Comparison of ENCODE assay signal across 1 cellular context in the genomic region with DNA sequence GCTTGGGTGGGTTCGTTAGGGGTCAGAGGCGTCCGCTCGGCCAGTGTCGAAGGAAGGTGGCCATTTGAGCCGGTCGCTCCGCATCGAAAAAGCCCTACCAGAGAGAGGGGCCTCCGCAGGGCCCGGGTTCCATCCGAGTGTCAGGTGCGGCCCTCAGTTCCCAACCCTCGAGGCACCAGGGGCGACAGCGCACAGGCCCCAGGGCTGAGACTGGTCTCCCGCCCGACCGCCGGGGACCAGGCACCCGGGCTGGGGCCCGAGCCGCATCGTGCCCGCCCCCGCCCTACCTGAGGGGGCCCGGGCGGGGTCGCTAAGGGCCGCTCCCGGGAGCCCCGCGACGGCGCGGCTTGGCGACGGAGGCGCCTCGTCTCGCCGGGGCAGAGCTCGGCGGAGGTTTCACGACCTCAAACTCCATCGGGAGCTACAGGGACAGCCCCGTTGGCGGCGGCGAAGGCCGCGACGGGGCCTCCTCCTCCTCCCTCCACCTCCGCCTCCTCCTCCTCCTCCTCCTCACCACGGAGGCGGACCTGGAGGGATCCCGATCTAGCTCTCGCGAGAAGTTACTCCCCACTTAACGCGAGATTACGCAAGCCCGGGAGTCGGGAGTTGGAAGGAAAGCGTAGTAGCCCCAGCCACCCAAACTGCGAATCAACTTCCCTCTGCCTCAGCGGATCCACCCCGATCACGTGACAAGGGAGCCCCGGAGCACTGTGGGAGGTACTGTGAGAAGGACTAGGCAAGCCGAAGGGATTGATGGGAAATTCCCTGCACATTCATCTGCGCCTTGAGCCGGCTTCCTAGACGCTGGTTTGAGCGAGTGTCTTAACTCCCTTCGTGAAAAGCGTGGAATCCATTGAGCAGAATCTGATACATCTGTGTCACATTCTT.
TF ChIP-seq lines count a peak whose summit lies in the region.

A gene with protein sequence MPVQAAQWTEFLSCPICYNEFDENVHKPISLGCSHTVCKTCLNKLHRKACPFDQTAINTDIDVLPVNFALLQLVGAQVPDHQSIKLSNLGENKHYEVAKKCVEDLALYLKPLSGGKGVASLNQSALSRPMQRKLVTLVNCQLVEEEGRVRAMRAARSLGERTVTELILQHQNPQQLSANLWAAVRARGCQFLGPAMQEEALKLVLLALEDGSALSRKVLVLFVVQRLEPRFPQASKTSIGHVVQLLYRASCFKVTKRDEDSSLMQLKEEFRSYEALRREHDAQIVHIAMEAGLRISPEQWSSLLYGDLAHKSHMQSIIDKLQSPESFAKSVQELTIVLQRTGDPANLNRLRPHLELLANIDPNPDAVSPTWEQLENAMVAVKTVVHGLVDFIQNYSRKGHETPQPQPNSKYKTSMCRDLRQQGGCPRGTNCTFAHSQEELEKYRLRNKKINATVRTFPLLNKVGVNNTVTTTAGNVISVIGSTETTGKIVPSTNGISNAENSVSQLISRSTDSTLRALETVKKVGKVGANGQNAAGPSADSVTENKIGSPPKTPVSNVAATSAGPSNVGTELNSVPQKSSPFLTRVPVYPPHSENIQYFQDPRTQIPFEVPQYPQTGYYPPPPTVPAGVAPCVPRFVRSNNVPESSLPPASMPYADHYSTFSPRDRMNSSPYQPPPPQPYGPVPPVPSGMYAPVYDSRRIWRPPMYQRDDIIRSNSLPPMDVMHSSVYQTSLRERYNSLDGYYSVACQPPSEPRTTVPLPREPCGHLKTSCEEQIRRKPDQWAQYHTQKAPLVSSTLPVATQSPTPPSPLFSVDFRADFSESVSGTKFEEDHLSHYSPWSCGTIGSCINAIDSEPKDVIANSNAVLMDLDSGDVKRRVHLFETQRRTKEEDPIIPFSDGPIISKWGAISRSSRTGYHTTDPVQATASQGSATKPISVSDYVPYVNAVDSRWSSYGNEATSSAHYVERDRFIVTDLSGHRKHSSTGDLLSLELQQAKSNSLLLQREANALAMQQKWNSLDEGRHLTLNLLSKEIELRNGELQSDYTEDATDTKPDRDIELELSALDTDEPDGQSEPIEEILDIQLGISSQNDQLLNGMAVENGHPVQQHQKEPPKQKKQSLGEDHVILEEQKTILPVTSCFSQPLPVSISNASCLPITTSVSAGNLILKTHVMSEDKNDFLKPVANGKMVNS (minus strand): TSS at position 537 of the 888 bp plus-strand sequence. CDS start 7,850 bp downstream, outside the sequence.

TF ChIP-seq in HepG2, 621 proteins besides CTCF, POLR2A, EP300 and RAD21 (continues in another document):
- no peak for TF ChIP-seq CC2D1A (CRISPR knock-in tag; IDR thresholded peaks at IDR 0.05)
- no peak for TF ChIP-seq PHB2 (IDR thresholded peaks at IDR 0.05; ENCODE audit: partially characterized antibody)
- no peak for TF ChIP-seq ZNF761 (CRISPR knock-in tag; conservative IDR thresholded peaks at IDR 0.05)
- TF ChIP-seq ZNF30 (CRISPR knock-in tag; IDR thresholded peaks at IDR 0.05): no peak
- TF ChIP-seq ARHGAP35 (CRISPR knock-in tag; IDR thresholded peaks at IDR 0.05; ENCODE audit: borderline replicate concordance): no peak
- peak; percentile 60 for TF ChIP-seq HCFC1 (IDR thresholded peaks at IDR 0.05; ENCODE audit: low read depth, low read length)
- no peak for TF ChIP-seq ATAD3A (CRISPR knock-in tag; IDR thresholded peaks at IDR 0.05)
- TF ChIP-seq TIGD3 (CRISPR knock-in tag; IDR thresholded peaks at IDR 0.05; ENCODE audit: borderline replicate concordance): no peak
- no peak for TF ChIP-seq SRF (IDR thresholded peaks at IDR 0.05; ENCODE audit: low read depth, low read length)
- TF ChIP-seq, protein P1, sequence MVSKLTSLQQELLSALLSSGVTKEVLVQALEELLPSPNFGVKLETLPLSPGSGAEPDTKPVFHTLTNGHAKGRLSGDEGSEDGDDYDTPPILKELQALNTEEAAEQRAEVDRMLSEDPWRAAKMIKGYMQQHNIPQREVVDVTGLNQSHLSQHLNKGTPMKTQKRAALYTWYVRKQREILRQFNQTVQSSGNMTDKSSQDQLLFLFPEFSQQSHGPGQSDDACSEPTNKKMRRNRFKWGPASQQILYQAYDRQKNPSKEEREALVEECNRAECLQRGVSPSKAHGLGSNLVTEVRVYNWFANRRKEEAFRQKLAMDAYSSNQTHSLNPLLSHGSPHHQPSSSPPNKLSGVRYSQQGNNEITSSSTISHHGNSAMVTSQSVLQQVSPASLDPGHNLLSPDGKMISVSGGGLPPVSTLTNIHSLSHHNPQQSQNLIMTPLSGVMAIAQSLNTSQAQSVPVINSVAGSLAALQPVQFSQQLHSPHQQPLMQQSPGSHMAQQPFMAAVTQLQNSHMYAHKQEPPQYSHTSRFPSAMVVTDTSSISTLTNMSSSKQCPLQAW (CRISPR knock-in tag; IDR thresholded peaks at IDR 0.05): peak; percentile 92
- TF ChIP-seq CREB1 (IDR thresholded peaks at IDR 0.05): peak; percentile 29; the same call in 1 of the 2 replicates
- peak; percentile 87 for TF ChIP-seq CREB1 (CRISPR knock-in tag; IDR thresholded peaks at IDR 0.05)
- TF ChIP-seq RELA (CRISPR knock-in tag; IDR thresholded peaks at IDR 0.05): no peak
- TF ChIP-seq ZNF547 (CRISPR knock-in tag; IDR thresholded peaks at IDR 0.05): no peak
- TF ChIP-seq ZNF510 (CRISPR knock-in tag; IDR thresholded peaks at IDR 0.05; ENCODE audit: low read depth): no peak
- no peak; the same call in 1 of the 2 replicates for TF ChIP-seq RNF219 (CRISPR knock-in tag; IDR thresholded peaks at IDR 0.05)
- no peak for TF ChIP-seq TBX3 (IDR thresholded peaks at IDR 0.05; ENCODE audit: borderline replicate concordance)
- TF ChIP-seq ZFX (CRISPR knock-in tag; IDR thresholded peaks at IDR 0.05; ENCODE audit: low read depth): peak; percentile 94
- TF ChIP-seq HNRNPK (IDR thresholded peaks at IDR 0.05; ENCODE audit: low read depth, low read length, poor library complexity, severe bottlenecking): peak; percentile 63
- no peak for TF ChIP-seq ZFP36L1 (CRISPR knock-in tag; IDR thresholded peaks at IDR 0.05)
- no peak for TF ChIP-seq U2AF2 (IDR thresholded peaks at IDR 0.05; ENCODE audit: low read depth, low read length)
- no peak for TF ChIP-seq ZFAT (CRISPR knock-in tag; conservative IDR thresholded peaks at IDR 0.05)
- TF ChIP-seq ZNF383 (CRISPR knock-in tag; IDR thresholded peaks at IDR 0.05; ENCODE audit: borderline replicate concordance): no peak
- TF ChIP-seq ZNF33B (CRISPR knock-in tag; IDR thresholded peaks at IDR 0.05): no peak
- no peak for TF ChIP-seq ZNF460 (CRISPR knock-in tag; IDR thresholded peaks at IDR 0.05; ENCODE audit: borderline replicate concordance)
- TF ChIP-seq ZNF263 (CRISPR knock-in tag; IDR thresholded peaks at IDR 0.05): peak; percentile 97
- TF ChIP-seq KLF6 (CRISPR knock-in tag; IDR thresholded peaks at IDR 0.05): 0 out of 2 replicates have a peak, but pooled peaks have one; percentile 51
- TF ChIP-seq, protein P2, sequence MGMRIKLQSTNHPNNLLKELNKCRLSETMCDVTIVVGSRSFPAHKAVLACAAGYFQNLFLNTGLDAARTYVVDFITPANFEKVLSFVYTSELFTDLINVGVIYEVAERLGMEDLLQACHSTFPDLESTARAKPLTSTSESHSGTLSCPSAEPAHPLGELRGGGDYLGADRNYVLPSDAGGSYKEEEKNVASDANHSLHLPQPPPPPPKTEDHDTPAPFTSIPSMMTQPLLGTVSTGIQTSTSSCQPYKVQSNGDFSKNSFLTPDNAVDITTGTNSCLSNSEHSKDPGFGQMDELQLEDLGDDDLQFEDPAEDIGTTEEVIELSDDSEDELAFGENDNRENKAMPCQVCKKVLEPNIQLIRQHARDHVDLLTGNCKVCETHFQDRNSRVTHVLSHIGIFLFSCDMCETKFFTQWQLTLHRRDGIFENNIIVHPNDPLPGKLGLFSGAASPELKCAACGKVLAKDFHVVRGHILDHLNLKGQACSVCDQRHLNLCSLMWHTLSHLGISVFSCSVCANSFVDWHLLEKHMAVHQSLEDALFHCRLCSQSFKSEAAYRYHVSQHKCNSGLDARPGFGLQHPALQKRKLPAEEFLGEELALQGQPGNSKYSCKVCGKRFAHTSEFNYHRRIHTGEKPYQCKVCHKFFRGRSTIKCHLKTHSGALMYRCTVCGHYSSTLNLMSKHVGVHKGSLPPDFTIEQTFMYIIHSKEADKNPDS (CRISPR knock-in tag; IDR thresholded peaks at IDR 0.05): no peak
- TF ChIP-seq THRA (CRISPR knock-in tag; IDR thresholded peaks at IDR 0.05; ENCODE audit: borderline replicate concordance): no peak; the same call in 1 of the 2 replicates
- peak; percentile 66; the same call in 1 of the 2 replicates for TF ChIP-seq GATA4 (IDR thresholded peaks at IDR 0.05; ENCODE audit: borderline replicate concordance, low read depth)
- TF ChIP-seq, protein P3, sequence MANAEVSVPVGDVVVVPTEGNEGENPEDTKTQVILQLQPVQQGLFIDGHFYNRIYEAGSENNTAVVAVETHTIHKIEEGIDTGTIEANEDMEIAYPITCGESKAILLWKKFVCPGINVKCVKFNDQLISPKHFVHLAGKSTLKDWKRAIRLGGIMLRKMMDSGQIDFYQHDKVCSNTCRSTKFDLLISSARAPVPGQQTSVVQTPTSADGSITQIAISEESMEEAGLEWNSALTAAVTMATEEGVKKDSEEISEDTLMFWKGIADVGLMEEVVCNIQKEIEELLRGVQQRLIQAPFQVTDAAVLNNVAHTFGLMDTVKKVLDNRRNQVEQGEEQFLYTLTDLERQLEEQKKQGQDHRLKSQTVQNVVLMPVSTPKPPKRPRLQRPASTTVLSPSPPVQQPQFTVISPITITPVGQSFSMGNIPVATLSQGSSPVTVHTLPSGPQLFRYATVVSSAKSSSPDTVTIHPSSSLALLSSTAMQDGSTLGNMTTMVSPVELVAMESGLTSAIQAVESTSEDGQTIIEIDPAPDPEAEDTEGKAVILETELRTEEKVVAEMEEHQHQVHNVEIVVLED (CRISPR knock-in tag; IDR thresholded peaks at IDR 0.05; ENCODE audit: borderline replicate concordance): peak; percentile 67; the same call in 1 of the 2 replicates
- no peak for TF ChIP-seq ZNF451 (CRISPR knock-in tag; IDR thresholded peaks at IDR 0.05)
- TF ChIP-seq, protein P4, sequence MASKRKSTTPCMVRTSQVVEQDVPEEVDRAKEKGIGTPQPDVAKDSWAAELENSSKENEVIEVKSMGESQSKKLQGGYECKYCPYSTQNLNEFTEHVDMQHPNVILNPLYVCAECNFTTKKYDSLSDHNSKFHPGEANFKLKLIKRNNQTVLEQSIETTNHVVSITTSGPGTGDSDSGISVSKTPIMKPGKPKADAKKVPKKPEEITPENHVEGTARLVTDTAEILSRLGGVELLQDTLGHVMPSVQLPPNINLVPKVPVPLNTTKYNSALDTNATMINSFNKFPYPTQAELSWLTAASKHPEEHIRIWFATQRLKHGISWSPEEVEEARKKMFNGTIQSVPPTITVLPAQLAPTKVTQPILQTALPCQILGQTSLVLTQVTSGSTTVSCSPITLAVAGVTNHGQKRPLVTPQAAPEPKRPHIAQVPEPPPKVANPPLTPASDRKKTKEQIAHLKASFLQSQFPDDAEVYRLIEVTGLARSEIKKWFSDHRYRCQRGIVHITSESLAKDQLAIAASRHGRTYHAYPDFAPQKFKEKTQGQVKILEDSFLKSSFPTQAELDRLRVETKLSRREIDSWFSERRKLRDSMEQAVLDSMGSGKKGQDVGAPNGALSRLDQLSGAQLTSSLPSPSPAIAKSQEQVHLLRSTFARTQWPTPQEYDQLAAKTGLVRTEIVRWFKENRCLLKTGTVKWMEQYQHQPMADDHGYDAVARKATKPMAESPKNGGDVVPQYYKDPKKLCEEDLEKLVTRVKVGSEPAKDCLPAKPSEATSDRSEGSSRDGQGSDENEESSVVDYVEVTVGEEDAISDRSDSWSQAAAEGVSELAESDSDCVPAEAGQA (IDR thresholded peaks at IDR 0.05; ENCODE audit: low read depth): no peak
- TF ChIP-seq, protein P4 (CRISPR knock-in tag; IDR thresholded peaks at IDR 0.05; ENCODE audit: borderline replicate concordance): peak; percentile 38
- TF ChIP-seq HMGA1 (CRISPR knock-in tag; conservative IDR thresholded peaks at IDR 0.05): no peak
